ENCODE assay signal across 1 cellular context in the genomic region with DNA sequence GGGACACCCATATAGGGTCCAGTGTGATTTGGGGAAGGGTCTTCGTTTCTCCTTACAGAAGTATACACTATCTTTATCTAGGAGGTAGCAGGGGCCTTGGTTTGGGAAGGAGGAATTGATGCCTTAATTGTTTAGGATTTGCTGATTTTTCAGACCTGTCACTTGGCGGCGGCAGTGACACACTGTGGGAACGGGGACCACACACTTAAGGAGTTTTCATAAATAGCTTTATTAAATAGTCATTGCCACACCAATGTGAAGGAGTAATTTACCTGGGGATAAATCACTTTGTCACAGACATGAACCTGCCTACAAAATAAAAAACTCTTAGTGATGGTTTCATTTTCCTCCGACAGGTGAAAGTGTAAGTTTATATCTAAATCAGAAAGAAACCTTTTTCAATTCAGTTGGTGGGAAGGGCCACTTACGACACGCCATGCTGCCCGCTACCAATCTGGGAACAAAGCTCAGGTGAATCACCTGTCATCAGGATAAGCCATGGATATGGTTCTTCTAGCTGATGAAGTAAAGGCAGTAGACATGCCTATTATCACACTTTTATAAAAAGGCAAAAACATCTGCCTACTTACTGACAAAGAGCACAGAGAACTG.
TF ChIP-seq lines count a peak whose summit lies in the region.

No MANE protein-coding gene starts in this region.

TF ChIP-seq in K562, 482 proteins besides CTCF, POLR2A, EP300 and RAD21:
- 0 out of 2 replicates have a peak, but pooled peaks have one; percentile 13 for TF ChIP-seq SMC3 (conservative IDR thresholded peaks at IDR 0.05; ENCODE audit: insufficient read depth, low read depth, low read length)
- no peak for TF ChIP-seq CCAR2 (IDR thresholded peaks at IDR 0.05; ENCODE audit: low read depth, low read length)
- peak; percentile 18; the same call in 1 of the 2 replicates for TF ChIP-seq STAG1 (CRISPR knock-in tag; IDR thresholded peaks at IDR 0.05; ENCODE audit: borderline replicate concordance)
- TF ChIP-seq, protein P1, sequence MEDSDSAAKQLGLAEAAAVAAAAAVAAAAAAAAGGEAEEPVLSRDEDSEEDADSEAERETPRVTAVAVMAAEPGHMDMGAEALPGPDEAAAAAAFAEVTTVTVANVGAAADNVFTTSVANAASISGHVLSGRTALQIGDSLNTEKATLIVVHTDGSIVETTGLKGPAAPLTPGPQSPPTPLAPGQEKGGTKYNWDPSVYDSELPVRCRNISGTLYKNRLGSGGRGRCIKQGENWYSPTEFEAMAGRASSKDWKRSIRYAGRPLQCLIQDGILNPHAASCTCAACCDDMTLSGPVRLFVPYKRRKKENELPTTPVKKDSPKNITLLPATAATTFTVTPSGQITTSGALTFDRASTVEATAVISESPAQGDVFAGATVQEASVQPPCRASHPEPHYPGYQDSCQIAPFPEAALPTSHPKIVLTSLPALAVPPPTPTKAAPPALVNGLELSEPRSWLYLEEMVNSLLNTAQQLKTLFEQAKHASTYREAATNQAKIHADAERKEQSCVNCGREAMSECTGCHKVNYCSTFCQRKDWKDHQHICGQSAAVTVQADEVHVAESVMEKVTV (CRISPR knock-in tag; IDR thresholded peaks at IDR 0.05): 0 out of 2 replicates have a peak, but pooled peaks have one; percentile 33
